In the genomic region with DNA sequence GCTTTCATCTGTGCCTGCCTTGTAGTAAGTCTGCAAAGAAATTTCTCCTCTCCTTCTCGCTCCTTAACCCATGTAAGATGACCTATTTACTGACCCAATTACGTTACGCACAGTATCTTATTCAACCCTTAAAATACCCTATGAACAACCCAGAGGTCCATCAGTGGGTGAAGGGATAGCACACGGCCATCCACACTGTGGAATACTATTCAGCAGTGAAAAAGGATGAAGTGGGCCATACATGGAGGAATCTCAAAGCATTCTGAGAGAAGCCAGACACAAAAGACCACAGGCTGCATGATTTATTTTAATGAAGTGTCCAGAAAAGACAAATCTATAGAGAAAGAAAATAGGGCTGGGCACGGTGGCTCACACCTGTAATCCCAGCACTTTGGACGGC, we compare ENCODE assay signal across 1 cellular context.
TF ChIP-seq lines count a peak whose summit lies in the region.

No MANE protein-coding gene starts in this region.

TF ChIP-seq in HepG2, 621 proteins besides CTCF, POLR2A, EP300 and RAD21 (continued from another document):
- TF ChIP-seq, protein P1, sequence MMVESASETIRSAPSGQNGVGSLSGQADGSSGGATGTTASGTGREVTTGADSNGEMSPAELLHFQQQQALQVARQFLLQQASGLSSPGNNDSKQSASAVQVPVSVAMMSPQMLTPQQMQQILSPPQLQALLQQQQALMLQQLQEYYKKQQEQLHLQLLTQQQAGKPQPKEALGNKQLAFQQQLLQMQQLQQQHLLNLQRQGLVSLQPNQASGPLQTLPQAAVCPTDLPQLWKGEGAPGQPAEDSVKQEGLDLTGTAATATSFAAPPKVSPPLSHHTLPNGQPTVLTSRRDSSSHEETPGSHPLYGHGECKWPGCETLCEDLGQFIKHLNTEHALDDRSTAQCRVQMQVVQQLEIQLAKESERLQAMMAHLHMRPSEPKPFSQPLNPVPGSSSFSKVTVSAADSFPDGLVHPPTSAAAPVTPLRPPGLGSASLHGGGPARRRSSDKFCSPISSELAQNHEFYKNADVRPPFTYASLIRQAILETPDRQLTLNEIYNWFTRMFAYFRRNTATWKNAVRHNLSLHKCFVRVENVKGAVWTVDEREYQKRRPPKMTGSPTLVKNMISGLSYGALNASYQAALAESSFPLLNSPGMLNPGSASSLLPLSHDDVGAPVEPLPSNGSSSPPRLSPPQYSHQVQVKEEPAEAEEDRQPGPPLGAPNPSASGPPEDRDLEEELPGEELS (CRISPR knock-in tag; IDR thresholded peaks at IDR 0.05), result no peak
- no peak for TF ChIP-seq YEATS4 (CRISPR knock-in tag; IDR thresholded peaks at IDR 0.05; ENCODE audit: borderline replicate concordance)
- no peak for TF ChIP-seq ZNF331 (CRISPR knock-in tag; IDR thresholded peaks at IDR 0.05)
- TF ChIP-seq, protein P2, sequence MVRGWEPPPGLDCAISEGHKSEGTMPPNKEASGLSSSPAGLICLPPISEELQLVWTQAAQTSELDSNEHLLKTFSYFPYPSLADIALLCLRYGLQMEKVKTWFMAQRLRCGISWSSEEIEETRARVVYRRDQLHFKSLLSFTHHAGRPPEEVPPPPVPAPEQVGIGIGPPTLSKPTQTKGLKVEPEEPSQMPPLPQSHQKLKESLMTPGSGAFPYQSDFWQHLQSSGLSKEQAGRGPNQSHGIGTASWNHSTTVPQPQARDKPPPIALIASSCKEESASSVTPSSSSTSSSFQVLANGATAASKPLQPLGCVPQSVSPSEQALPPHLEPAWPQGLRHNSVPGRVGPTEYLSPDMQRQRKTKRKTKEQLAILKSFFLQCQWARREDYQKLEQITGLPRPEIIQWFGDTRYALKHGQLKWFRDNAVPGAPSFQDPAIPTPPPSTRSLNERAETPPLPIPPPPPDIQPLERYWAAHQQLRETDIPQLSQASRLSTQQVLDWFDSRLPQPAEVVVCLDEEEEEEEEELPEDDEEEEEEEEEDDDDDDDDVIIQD (CRISPR knock-in tag; IDR thresholded peaks at IDR 0.05; ENCODE audit: low read depth), result no peak
TF ChIP-seq in HepG2: peak in this region for 0.
